Comparison of ENCODE assay signal across 1 cellular context in the genomic region with DNA sequence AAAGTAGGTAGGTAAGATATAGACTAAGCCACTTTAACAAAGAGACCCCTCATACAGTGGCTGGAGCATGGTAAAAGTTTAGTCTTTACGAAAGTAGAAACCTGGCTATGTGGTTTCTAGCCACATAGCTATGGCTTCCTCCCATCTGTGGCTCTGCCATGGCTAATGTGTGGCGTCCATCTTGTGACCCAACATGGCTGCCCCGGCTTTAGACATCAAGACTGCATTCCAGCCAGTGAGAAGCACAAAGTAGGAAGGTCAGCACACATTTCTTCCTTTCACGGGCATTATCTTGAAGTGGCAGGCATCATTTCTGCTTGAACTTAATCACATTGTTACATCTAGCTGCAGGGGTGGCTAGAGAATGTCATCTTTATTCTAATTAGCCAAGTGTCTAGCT.
TF ChIP-seq lines count a peak whose summit lies in the region.

No MANE protein-coding gene starts in this region.

TF ChIP-seq in SK-N-SH treated with all-trans-retinoic acid at 6 μM for 48 hours, 23 proteins besides CTCF, POLR2A, EP300 and RAD21 (continued from another document):
- TF ChIP-seq, protein P1, sequence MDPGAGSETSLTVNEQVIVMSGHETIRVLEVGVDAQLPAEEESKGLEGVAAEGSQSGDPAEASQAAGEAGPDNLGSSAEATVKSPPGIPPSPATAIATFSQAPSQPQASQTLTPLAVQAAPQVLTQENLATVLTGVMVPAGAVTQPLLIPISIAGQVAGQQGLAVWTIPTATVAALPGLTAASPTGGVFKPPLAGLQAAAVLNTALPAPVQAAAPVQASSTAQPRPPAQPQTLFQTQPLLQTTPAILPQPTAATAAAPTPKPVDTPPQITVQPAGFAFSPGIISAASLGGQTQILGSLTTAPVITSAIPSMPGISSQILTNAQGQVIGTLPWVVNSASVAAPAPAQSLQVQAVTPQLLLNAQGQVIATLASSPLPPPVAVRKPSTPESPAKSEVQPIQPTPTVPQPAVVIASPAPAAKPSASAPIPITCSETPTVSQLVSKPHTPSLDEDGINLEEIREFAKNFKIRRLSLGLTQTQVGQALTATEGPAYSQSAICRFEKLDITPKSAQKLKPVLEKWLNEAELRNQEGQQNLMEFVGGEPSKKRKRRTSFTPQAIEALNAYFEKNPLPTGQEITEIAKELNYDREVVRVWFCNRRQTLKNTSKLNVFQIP (CRISPR knock-in tag; IDR thresholded peaks at IDR 0.05; ENCODE audit: borderline replicate concordance, low read depth): no peak
- TF ChIP-seq ZFP3 (CRISPR knock-in tag; IDR thresholded peaks at IDR 0.05): no peak
